1 cellular context compared by ENCODE assay signal in genomic region chr19:17605117-17605516, GRCh38.
TF ChIP-seq lines count a peak whose summit lies in the region.

No MANE protein-coding gene starts in this region.

TF ChIP-seq in K562, 482 proteins besides CTCF, POLR2A, EP300 and RAD21 (continued from another document and continues in another):
- TF ChIP-seq, protein P1, sequence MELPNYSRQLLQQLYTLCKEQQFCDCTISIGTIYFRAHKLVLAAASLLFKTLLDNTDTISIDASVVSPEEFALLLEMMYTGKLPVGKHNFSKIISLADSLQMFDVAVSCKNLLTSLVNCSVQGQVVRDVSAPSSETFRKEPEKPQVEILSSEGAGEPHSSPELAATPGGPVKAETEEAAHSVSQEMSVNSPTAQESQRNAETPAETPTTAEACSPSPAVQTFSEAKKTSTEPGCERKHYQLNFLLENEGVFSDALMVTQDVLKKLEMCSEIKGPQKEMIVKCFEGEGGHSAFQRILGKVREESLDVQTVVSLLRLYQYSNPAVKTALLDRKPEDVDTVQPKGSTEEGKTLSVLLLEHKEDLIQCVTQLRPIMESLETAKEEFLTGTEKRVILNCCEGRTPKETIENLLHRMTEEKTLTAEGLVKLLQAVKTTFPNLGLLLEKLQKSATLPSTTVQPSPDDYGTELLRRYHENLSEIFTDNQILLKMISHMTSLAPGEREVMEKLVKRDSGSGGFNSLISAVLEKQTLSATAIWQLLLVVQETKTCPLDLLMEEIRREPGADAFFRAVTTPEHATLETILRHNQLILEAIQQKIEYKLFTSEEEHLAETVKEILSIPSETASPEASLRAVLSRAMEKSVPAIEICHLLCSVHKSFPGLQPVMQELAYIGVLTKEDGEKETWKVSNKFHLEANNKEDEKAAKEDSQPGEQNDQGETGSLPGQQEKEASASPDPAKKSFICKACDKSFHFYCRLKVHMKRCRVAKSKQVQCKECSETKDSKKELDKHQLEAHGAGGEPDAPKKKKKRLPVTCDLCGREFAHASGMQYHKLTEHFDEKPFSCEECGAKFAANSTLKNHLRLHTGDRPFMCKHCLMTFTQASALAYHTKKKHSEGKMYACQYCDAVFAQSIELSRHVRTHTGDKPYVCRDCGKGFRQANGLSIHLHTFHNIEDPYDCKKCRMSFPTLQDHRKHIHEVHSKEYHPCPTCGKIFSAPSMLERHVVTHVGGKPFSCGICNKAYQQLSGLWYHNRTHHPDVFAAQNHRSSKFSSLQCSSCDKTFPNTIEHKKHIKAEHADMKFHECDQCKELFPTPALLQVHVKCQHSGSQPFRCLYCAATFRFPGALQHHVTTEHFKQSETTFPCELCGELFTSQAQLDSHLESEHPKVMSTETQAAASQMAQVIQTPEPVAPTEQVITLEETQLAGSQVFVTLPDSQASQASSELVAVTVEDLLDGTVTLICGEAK (IDR thresholded peaks at IDR 0.05) = no peak
- TF ChIP-seq, protein P1 (CRISPR knock-in tag; IDR thresholded peaks at IDR 0.05) = no peak
- TF ChIP-seq ZNF41 (CRISPR knock-in tag; conservative IDR thresholded peaks at IDR 0.05) (no peak), KAT7 (CRISPR knock-in tag; IDR thresholded peaks at IDR 0.05; ENCODE audit: borderline replicate concordance) (no peak), SPI1 (IDR thresholded peaks at IDR 0.05; ENCODE audit: borderline replicate concordance, low read depth, low read length) (no peak), HOXB6 (CRISPR knock-in tag; IDR thresholded peaks at IDR 0.05; ENCODE audit: borderline replicate concordance) (no peak), THAP7 (CRISPR knock-in tag; IDR thresholded peaks at IDR 0.05) (no peak), RNF2 (IDR thresholded peaks at IDR 0.05) (no peak), ZFP1 (CRISPR knock-in tag; IDR thresholded peaks at IDR 0.05) (no peak), ZBTB5 (IDR thresholded peaks at IDR 0.05) (no peak), GABPB1 (CRISPR knock-in tag; IDR thresholded peaks at IDR 0.05) (no peak), ZMIZ1 (IDR thresholded peaks at IDR 0.05; ENCODE audit: low read depth in 2 of 2, low read length in 2 of 2) (no peak), TEAD4 (IDR thresholded peaks at IDR 0.05; ENCODE audit: low read length) (no peak), TEAD4 (CRISPR knock-in tag; IDR thresholded peaks at IDR 0.05; ENCODE audit: borderline replicate concordance) (no peak), PHF20 (IDR thresholded peaks at IDR 0.05; ENCODE audit: partially characterized antibody) (peak; percentile 65), GTF2F1 (IDR thresholded peaks at IDR 0.05; ENCODE audit: low read depth, low read length) (no peak), ZNF57 (CRISPR knock-in tag; IDR thresholded peaks at IDR 0.05) (no peak), ADNP (tag; IDR thresholded peaks at IDR 0.05) (peak; percentile 97), MBD2 (IDR thresholded peaks at IDR 0.05; ENCODE audit: borderline replicate concordance, low read depth) (no peak), ZNF778 (CRISPR knock-in tag; IDR thresholded peaks at IDR 0.05) (no peak), ZKSCAN3 (CRISPR knock-in tag; IDR thresholded peaks at IDR 0.05) (no peak), ZNF717 (CRISPR knock-in tag; IDR thresholded peaks at IDR 0.05) (no peak), HBP1 (CRISPR knock-in tag; IDR thresholded peaks at IDR 0.05) (no peak), SOX6 (IDR thresholded peaks at IDR 0.05) (no peak), MTA2 (IDR thresholded peaks at IDR 0.05; ENCODE audit: low read depth) (no peak), SREBF1 (IDR thresholded peaks at IDR 0.05; ENCODE audit: borderline replicate concordance, low read depth, low read length) (no peak), CBX1 (IDR thresholded peaks at IDR 0.05; ENCODE audit: low read depth) (peak; percentile 98)
- TF ChIP-seq, protein P2, sequence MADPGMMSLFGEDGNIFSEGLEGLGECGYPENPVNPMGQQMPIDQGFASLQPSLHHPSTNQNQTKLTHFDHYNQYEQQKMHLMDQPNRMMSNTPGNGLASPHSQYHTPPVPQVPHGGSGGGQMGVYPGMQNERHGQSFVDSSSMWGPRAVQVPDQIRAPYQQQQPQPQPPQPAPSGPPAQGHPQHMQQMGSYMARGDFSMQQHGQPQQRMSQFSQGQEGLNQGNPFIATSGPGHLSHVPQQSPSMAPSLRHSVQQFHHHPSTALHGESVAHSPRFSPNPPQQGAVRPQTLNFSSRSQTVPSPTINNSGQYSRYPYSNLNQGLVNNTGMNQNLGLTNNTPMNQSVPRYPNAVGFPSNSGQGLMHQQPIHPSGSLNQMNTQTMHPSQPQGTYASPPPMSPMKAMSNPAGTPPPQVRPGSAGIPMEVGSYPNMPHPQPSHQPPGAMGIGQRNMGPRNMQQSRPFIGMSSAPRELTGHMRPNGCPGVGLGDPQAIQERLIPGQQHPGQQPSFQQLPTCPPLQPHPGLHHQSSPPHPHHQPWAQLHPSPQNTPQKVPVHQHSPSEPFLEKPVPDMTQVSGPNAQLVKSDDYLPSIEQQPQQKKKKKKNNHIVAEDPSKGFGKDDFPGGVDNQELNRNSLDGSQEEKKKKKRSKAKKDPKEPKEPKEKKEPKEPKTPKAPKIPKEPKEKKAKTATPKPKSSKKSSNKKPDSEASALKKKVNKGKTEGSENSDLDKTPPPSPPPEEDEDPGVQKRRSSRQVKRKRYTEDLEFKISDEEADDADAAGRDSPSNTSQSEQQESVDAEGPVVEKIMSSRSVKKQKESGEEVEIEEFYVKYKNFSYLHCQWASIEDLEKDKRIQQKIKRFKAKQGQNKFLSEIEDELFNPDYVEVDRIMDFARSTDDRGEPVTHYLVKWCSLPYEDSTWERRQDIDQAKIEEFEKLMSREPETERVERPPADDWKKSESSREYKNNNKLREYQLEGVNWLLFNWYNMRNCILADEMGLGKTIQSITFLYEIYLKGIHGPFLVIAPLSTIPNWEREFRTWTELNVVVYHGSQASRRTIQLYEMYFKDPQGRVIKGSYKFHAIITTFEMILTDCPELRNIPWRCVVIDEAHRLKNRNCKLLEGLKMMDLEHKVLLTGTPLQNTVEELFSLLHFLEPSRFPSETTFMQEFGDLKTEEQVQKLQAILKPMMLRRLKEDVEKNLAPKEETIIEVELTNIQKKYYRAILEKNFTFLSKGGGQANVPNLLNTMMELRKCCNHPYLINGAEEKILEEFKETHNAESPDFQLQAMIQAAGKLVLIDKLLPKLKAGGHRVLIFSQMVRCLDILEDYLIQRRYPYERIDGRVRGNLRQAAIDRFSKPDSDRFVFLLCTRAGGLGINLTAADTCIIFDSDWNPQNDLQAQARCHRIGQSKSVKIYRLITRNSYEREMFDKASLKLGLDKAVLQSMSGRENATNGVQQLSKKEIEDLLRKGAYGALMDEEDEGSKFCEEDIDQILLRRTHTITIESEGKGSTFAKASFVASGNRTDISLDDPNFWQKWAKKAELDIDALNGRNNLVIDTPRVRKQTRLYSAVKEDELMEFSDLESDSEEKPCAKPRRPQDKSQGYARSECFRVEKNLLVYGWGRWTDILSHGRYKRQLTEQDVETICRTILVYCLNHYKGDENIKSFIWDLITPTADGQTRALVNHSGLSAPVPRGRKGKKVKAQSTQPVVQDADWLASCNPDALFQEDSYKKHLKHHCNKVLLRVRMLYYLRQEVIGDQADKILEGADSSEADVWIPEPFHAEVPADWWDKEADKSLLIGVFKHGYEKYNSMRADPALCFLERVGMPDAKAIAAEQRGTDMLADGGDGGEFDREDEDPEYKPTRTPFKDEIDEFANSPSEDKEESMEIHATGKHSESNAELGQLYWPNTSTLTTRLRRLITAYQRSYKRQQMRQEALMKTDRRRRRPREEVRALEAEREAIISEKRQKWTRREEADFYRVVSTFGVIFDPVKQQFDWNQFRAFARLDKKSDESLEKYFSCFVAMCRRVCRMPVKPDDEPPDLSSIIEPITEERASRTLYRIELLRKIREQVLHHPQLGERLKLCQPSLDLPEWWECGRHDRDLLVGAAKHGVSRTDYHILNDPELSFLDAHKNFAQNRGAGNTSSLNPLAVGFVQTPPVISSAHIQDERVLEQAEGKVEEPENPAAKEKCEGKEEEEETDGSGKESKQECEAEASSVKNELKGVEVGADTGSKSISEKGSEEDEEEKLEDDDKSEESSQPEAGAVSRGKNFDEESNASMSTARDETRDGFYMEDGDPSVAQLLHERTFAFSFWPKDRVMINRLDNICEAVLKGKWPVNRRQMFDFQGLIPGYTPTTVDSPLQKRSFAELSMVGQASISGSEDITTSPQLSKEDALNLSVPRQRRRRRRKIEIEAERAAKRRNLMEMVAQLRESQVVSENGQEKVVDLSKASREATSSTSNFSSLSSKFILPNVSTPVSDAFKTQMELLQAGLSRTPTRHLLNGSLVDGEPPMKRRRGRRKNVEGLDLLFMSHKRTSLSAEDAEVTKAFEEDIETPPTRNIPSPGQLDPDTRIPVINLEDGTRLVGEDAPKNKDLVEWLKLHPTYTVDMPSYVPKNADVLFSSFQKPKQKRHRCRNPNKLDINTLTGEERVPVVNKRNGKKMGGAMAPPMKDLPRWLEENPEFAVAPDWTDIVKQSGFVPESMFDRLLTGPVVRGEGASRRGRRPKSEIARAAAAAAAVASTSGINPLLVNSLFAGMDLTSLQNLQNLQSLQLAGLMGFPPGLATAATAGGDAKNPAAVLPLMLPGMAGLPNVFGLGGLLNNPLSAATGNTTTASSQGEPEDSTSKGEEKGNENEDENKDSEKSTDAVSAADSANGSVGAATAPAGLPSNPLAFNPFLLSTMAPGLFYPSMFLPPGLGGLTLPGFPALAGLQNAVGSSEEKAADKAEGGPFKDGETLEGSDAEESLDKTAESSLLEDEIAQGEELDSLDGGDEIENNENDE (IDR thresholded peaks at IDR 0.05; ENCODE audit: low read depth, low read length) = no peak
